10 cellular contexts compared by ENCODE assay signal in the genomic region with DNA sequence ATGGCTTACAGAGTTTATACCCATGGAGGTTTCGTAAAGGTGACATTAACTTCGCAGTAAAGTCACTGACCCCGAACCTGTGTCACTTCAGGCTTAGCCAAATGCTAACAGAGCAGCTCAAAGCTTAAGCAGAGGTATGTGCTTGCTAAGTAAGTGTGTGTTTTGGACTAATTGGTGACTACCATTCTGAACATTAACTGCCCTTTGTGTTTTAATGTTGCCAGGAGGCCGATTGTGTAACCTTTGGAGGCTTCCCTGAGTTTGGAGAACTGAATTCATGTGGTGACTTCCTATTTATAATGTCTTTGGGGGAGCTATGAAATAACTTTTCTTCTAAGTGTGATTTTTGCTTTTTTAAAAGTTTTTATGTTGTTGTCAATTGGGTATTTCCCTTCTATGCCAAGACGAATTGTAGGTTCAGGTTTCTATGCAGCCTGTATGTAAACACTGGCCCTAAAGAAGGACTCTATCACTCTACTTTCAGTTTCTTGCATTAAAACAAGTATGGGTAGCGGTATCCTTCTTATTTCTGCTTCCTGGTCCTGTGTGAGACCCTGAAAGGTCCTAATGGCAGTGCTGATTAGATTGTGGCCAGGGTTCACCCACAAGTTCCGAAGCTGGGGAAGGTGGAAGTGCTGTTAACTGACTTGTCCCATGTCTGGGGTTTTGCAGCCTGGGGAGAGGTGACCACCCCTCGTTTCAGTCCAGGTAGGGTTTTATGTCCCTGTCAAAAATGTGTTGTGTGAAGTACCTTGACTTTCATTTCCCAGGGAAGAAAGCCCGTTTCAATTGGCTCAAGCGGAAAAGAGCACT.
DNase-seq lines count a peak whose midpoint lies in the region; ATAC-seq lines count a peak whose summit lies in the region.
"Had no signal": no experiment of that assay in that cellular context is flagged by ENCODE, and none has a peak within 500 bp of the region (broad histone marks: within the 10 kb centered on the region; RNA-seq: fewer than 3 reads in every experiment).

No MANE protein-coding gene starts in this region.

- peak; percentile 41 for ATAC-seq in GM18909 (IDR thresholded peaks at IDR 0.05; ENCODE audit: poor library complexity, unreplicated experiment)
- no peak for ATAC-seq in GM18907 (IDR thresholded peaks at IDR 0.05; ENCODE audit: unreplicated experiment)

- peak; percentile 63 for DNase-seq in OCI-M1 (lab: John Stamatoyannopoulos, UW)
- peak; percentile 54 for DNase-seq in fibroblast of gingiva (ENCODE audit: low read depth)
- peak; percentile 99 for DNase-seq in renal cortical epithelial cell (ENCODE audit: low read depth)
- no peak for DNase-seq in activated CD8-positive, alpha-beta memory T cell treated with anti-CD3 and anti-CD28 coated beads for 24 hours
- no peak for DNase-seq in A172 (ENCODE audit: low spot score)
- no peak for DNase-seq in NCI-H1694 (lab: John Stamatoyannopoulos, UW)
- DNase-seq: hypothalamus, NCI-H446 treated with DMSO at 0.1 percent for 48 hours had no signal

Comparison
In these comparisons a context has a peak if more than half of its experiments do, and no peak if none do; other contexts are left out.
1. DNase-seq: peak in OCI-M1 (single experiment), fibroblast of gingiva (single experiment) and renal cortical epithelial cell (single experiment); none in activated CD8-positive, alpha-beta memory T cell treated with anti-CD3 and anti-CD28 coated beads for 24 hours (single experiment), A172 (single experiment) and NCI-H1694 (single experiment).